Comparison of ENCODE assay signal across 23 cellular contexts in genomic region chr22:23177197-23177596, GRCh38. TPM values are rescaled to one million over a fixed set of nuclear protein-coding genes. Genes with fewer than 3 reads are reported as not detected.
DNase-seq lines count a peak whose midpoint lies in the region; ATAC-seq and TF ChIP-seq lines count a peak whose summit lies in the region.
"Had no signal": no experiment of that assay in that cellular context is flagged by ENCODE, and none has a peak within 500 bp of the region (broad histone marks: within the 10 kb centered on the region; RNA-seq: fewer than 3 reads in every experiment).

No MANE protein-coding gene starts in this region.

- BruUV-seq in OCI-LY7 (replicated peaks; lab: Mats Ljungman, UMichigan), result no TSS peak

- H2AFZ ChIP-seq in OCI-LY7 (ENCODE audit: low read length) (no peak overlapping the region), neural progenitor cell (replicated peaks) (no peak overlapping the region)

- H3K36me3 Mint-ChIP-seq in activated CD8-positive, alpha-beta memory T cell treated with anti-CD3 and anti-CD28 coated beads, Interleukin-2, amount 10 ng/mL, durations not matched to agents 7 days and 5 days, result peaks cover 20% of the 10 kb centered on the region
- peaks cover 10% of the 10 kb centered on the region for H3K36me3 Mint-ChIP-seq in neural progenitor cell

- H3K4me3 ChIP-seq in esophagus (ENCODE audit: low read depth in 1 of 2, low read length in 2 of 2) (peak overlapping the region in 1 of 2 donors; percentile 6), upper lobe of right lung (no peak overlapping the region), OCI-LY7 (ENCODE audit: low read depth, low read length, poor library complexity, severe bottlenecking) (no peak overlapping the region), neural progenitor cell (no peak overlapping the region)
- H3K4me3 ChIP-seq: A549, adrenal gland, cardiac muscle cell, dorsolateral prefrontal cortex, heart left ventricle, MG63 had no signal

- POLR2A ChIA-PET in OCI-LY7 (lab: Charles Lee), result interaction anchor here (1.5 kb wide), 1 partner anchor 102 kb away, joined by 3 read pairs; no protein-coding TSS in a partner anchor

- H3K4me2 ChIP-seq in OCI-LY7 (ENCODE audit: low read length) (no peak overlapping the region), neural progenitor cell (no peak overlapping the region)
- H3K4me2 ChIP-seq: A549 had no signal

- H3K27ac ChIP-seq in esophagus (ENCODE audit: low read depth in 2 of 2, low read length in 1 of 2) (peak overlapping the region; percentile 53 to 83), upper lobe of right lung (no peak overlapping the region), OCI-LY7 (ENCODE audit: low read depth, low read length, poor library complexity, severe bottlenecking) (no peak overlapping the region), neural progenitor cell (no peak overlapping the region)
- H3K27ac ChIP-seq: A549, adrenal gland, C4-2B, cardiac muscle cell, dorsolateral prefrontal cortex, heart left ventricle had no signal

- peak overlapping the region; percentile 81 for H3K27ac Mint-ChIP-seq in activated CD8-positive, alpha-beta memory T cell treated with anti-CD3 and anti-CD28 coated beads, Interleukin-2, amount 10 ng/mL, durations not matched to agents 7 days and 5 days
- no peak overlapping the region for H3K27ac Mint-ChIP-seq in neural progenitor cell
- H3K27ac Mint-ChIP-seq: nephron progenitor cell; stimulated activated effector memory CD8-positive, alpha-beta T cell treated with anti-CD3 and anti-CD28 coated beads, Interleukin-12 subunit alpha, Interleukin-12 subunit beta, amount 100 ng/mL, for 72 hours had no signal

- TF ChIP-seq CTCF in upper lobe of right lung (IDR thresholded peaks at IDR 0.05) (no peak), OCI-LY7 (conservative IDR thresholded peaks at IDR 0.05; ENCODE audit: low read length) (no peak), neural progenitor cell (IDR thresholded peaks at IDR 0.05) (no peak)

- peaks cover 51% of the 10 kb centered on the region for H3K4me1 Mint-ChIP-seq in activated CD8-positive, alpha-beta memory T cell treated with anti-CD3 and anti-CD28 coated beads, Interleukin-2, amount 10 ng/mL, durations not matched to agents 7 days and 5 days
- peaks cover 26% of the 10 kb centered on the region for H3K4me1 Mint-ChIP-seq in neural progenitor cell

- H3K27me3 Mint-ChIP-seq in activated CD8-positive, alpha-beta memory T cell treated with anti-CD3 and anti-CD28 coated beads, Interleukin-2, amount 10 ng/mL, durations not matched to agents 7 days and 5 days, result peaks cover 4% of the 10 kb centered on the region
- H3K27me3 Mint-ChIP-seq in neural progenitor cell (ENCODE audit: insufficient read depth, low read depth), result peaks cover 7% of the 10 kb centered on the region

- 0 out of 2 replicates have a peak, but pooled peaks cover 2% of the 10 kb centered on the region for H4K20me1 ChIP-seq in OCI-LY7 (ENCODE audit: insufficient read depth, low read length)
- peaks cover 17% of the 10 kb centered on the region for H4K20me1 ChIP-seq in neural progenitor cell (ENCODE audit: low read depth)

- no peaks in the 10 kb centered on the region for H3K9me2 ChIP-seq in OCI-LY7 (ENCODE audit: insufficient read depth, low read length)

- no peak overlapping the region for H3K9ac ChIP-seq in neural progenitor cell

- no peak overlapping the region for H3K4me3 Mint-ChIP-seq in activated CD8-positive, alpha-beta memory T cell treated with anti-CD3 and anti-CD28 coated beads, Interleukin-2, amount 10 ng/mL, durations not matched to agents 7 days and 5 days
- no peak overlapping the region for H3K4me3 Mint-ChIP-seq in neural progenitor cell
- H3K4me3 Mint-ChIP-seq: nephron progenitor cell; stimulated activated effector memory CD8-positive, alpha-beta T cell treated with anti-CD3 and anti-CD28 coated beads, Interleukin-12 subunit alpha, Interleukin-12 subunit beta, amount 100 ng/mL, for 72 hours had no signal

- H3F3A ChIP-seq in neural progenitor cell (ENCODE audit: low read depth), result peaks cover 18% of the 10 kb centered on the region

- no peak for DNase-seq in activated CD8-positive, alpha-beta memory T cell treated with anti-CD3 and anti-CD28 coated beads, Interleukin-2, amount 10 ng/mL, durations not matched to agents 7 days and 5 days
- DNase-seq in activated CD8-positive, alpha-beta memory T cell treated with anti-CD3 and anti-CD28 coated beads, Interleukin-2, amount 50 U/mL, for 48 hours, result no peak
- DNase-seq in RPMI8226 (peak; percentile 22), upper lobe of right lung (no peak), OCI-LY7 (ENCODE audit: low spot score) (no peak), neural progenitor cell (ENCODE audit: low spot score) (no peak)
- DNase-seq: activated effector memory CD4-positive, alpha-beta T cell treated with anti-CD3 and anti-CD28 coated beads, Interleukin-2, amount 50 U/mL, for 16 hours; adrenal gland; DMS79 treated with DMSO at 0.1 percent for 48 hours; dorsolateral prefrontal cortex; mesendoderm; MG63; NCI-H2081; nephron progenitor cell; stimulated activated CD4-positive, alpha-beta T cell treated with anti-CD3 and anti-CD28 coated beads, Interleukin-12 subunit alpha, Interleukin-12 subunit beta, amount 100 ng/mL, for 4 hours had no signal

- intact Hi-C loops in upper lobe of right lung (cut with DNase I) (loop anchor here (10.0 kb wide), 1 partner anchor 208 kb away; no protein-coding TSS in a partner anchor), OCI-LY7 (cut with micrococcal nuclease; ENCODE audit: unreplicated experiment) (no loop called here)

- CTCF ChIA-PET in activated CD8-positive, alpha-beta memory T cell treated with anti-CD3 and anti-CD28 coated beads, Interleukin-2, amount 10 ng/mL, durations not matched to agents 7 days and 5 days (lab: Charles Lee), result interaction anchor here (1.0 to 15.4 kb wide), 11 partner anchors 9 to 209 kb away, joined by 3 to 300 read pairs (median 7); partner anchors contain the start of gene RSPH14
- CTCF ChIA-PET in OCI-LY7 (lab: Charles Lee; ENCODE audit: unreplicated experiment), result interaction anchor here (0.5 to 1.1 kb wide), 4 partner anchors 43 to 219 kb away, joined by 3 read pairs; no protein-coding TSS in a partner anchor

- H3K9me3 ChIP-seq in esophagus (ENCODE audit: control insufficient read depth in 2 of 2, insufficient read depth in 1 of 2, low read depth in 1 of 2, low read length in 1 of 2) (peaks cover 0 to 3% of the 10 kb centered on the region in 2 donors), upper lobe of right lung (no peaks in the 10 kb centered on the region), OCI-LY7 (ENCODE audit: low read length) (peaks cover 15% of the 10 kb centered on the region), neural progenitor cell (ENCODE audit: low read depth) (no peaks in the 10 kb centered on the region)
- H3K9me3 ChIP-seq: A549, adrenal gland, MG63 had no signal

- H3K79me2 ChIP-seq in OCI-LY7 (ENCODE audit: insufficient read depth, low read depth, low read length), result peaks cover 10% of the 10 kb centered on the region; the same call in 1 of the 2 replicates
- H3K79me2 ChIP-seq in neural progenitor cell (ENCODE audit: low read depth), result peaks cover 15% of the 10 kb centered on the region

- H3K27me3 ChIP-seq in esophagus (ENCODE audit: control insufficient read depth in 1 of 2, insufficient read depth in 2 of 2, low read length in 2 of 2) (no peaks in the 10 kb centered on the region), upper lobe of right lung (no peaks in the 10 kb centered on the region), neural progenitor cell (peaks cover 11% of the 10 kb centered on the region)
- H3K27me3 ChIP-seq: adrenal gland, cardiac muscle cell, dorsolateral prefrontal cortex, heart left ventricle, MG63 had no signal

- H3K4me1 ChIP-seq in esophagus (ENCODE audit: control insufficient read depth in 2 of 2, insufficient read depth in 2 of 2, low read length in 1 of 2) (peaks cover 7 to 28% of the 10 kb centered on the region in 2 donors), upper lobe of right lung (peaks cover 25% of the 10 kb centered on the region), OCI-LY7 (ENCODE audit: insufficient read depth, low read length, poor library complexity, severe bottlenecking) (peaks cover 46% of the 10 kb centered on the region), neural progenitor cell (peaks cover 22% of the 10 kb centered on the region)

- peaks cover 0 to 3% of the 10 kb centered on the region in 2 donors for H3K36me3 ChIP-seq in esophagus (ENCODE audit: control insufficient read depth in 2 of 2, insufficient read depth in 2 of 2, low read length in 1 of 2)
- H3K36me3 ChIP-seq in upper lobe of right lung, result no peaks in the 10 kb centered on the region
- H3K36me3 ChIP-seq in OCI-LY7 (ENCODE audit: insufficient read depth, low read length), result peaks cover 11% of the 10 kb centered on the region
- no peaks in the 10 kb centered on the region for H3K36me3 ChIP-seq in neural progenitor cell
- H3K36me3 ChIP-seq: adrenal gland, cardiac muscle cell, heart left ventricle had no signal

- WGBS in esophagus, 2 donors, result 59 to 67% methylated on average over 4 of the region's 4 CpGs

- no peak for ATAC-seq in activated CD8-positive, alpha-beta memory T cell treated with anti-CD3 and anti-CD28 coated beads, Interleukin-2, amount 10 ng/mL, durations not matched to agents 7 days and 5 days
- ATAC-seq in upper lobe of right lung (peak; percentile 2), GM21737 (IDR thresholded peaks at IDR 0.05; ENCODE audit: unreplicated experiment) (no peak)
- ATAC-seq: A549; heart left ventricle; SK-N-SH treated with all-trans-retinoic acid at 6 μM for 48 hours; stimulated activated effector memory CD8-positive, alpha-beta T cell treated with anti-CD3 and anti-CD28 coated beads, Interleukin-12 subunit alpha, Interleukin-12 subunit beta, amount 100 ng/mL, for 72 hours had no signal

- H3K9me3 Mint-ChIP-seq in activated CD8-positive, alpha-beta memory T cell treated with anti-CD3 and anti-CD28 coated beads, Interleukin-2, amount 10 ng/mL, durations not matched to agents 7 days and 5 days (ENCODE audit: low read depth), result peaks cover 9% of the 10 kb centered on the region
- peaks cover 22% of the 10 kb centered on the region for H3K9me3 Mint-ChIP-seq in neural progenitor cell

RNA-seq across cellular contexts. Expression of gene BCR, which starts 3.1 kb away (rescaled TPM):
- total RNA-seq in activated CD8-positive, alpha-beta memory T cell treated with anti-CD3 and anti-CD28 coated beads, Interleukin-2, amount 10 ng/mL, durations not matched to agents 7 days and 5 days, result 10 to 100 TPM; 20.6 to 40.2 TPM
- polyA plus RNA-seq in esophagus, result 10 to 100 TPM; 27.8 to 30.2 TPM
- 78.3 TPM for total RNA-seq in upper lobe of right lung
- total RNA-seq in OCI-LY7 (2014; rRNA removed; shearing (Covaris generic)), result 46.5 and 51.3 TPM in 2 replicates
- 38.7 and 42.2 TPM in 2 replicates for total RNA-seq in OCI-LY7 (2022)
- total RNA-seq in neural progenitor cell (ENCODE audit: low replicate concordance), result 35.5 and 36.0 TPM in 2 replicates

RNA-seq across cellular contexts. Expression of gene RAB36, which starts 31.9 kb away (rescaled TPM):
- total RNA-seq in activated CD8-positive, alpha-beta memory T cell treated with anti-CD3 and anti-CD28 coated beads, Interleukin-2, amount 10 ng/mL, durations not matched to agents 7 days and 5 days, result under 1 TPM; 0.26 to 0.37 TPM
- 1 to 10 TPM; 1.6 to 1.7 TPM for polyA plus RNA-seq in esophagus
- 3.8 TPM for total RNA-seq in upper lobe of right lung
- 0.15 and 0.41 TPM in 2 replicates for total RNA-seq in OCI-LY7 (2014; rRNA removed; shearing (Covaris generic))
- total RNA-seq in OCI-LY7 (2022), result 2.5 and 3.0 TPM in 2 replicates
- 2.1 and 2.9 TPM in 2 replicates for total RNA-seq in neural progenitor cell (ENCODE audit: low replicate concordance)

RNA-seq across cellular contexts. Expression of gene RSPH14, which starts 35.4 kb away (rescaled TPM):
- not detected for total RNA-seq in activated CD8-positive, alpha-beta memory T cell treated with anti-CD3 and anti-CD28 coated beads, Interleukin-2, amount 10 ng/mL, durations not matched to agents 7 days and 5 days
- polyA plus RNA-seq in esophagus, result under 1 TPM; 0.24 to 0.29 TPM
- not detected for total RNA-seq in upper lobe of right lung
- 0.98 and 3.0 TPM in 2 replicates for total RNA-seq in OCI-LY7 (2014; rRNA removed; shearing (Covaris generic))
- 6.1 and 7.9 TPM in 2 replicates for total RNA-seq in OCI-LY7 (2022)
- total RNA-seq in neural progenitor cell (ENCODE audit: low replicate concordance), result 0.43 and 2.0 TPM in 2 replicates
- total RNA-seq: heart left ventricle had no signal
- polyA plus RNA-seq: heart left ventricle had no signal

Comparison
In these comparisons a context has a peak if more than half of its experiments do, and no peak if none do; other contexts are left out.
1. H3K27ac ChIP-seq: peak in esophagus (2 of 2); none in upper lobe of right lung (single experiment), OCI-LY7 (single experiment) and neural progenitor cell (single experiment).